ENCODE assay signal across 1 cellular context in genomic region chr13:29581666-29582065, GRCh38.
TF ChIP-seq lines count a peak whose summit lies in the region.

No MANE protein-coding gene starts in this region.

TF ChIP-seq in GM23338, 12 proteins besides CTCF, POLR2A, EP300 and RAD21 (continued from another document):
- TF ChIP-seq, protein P1, sequence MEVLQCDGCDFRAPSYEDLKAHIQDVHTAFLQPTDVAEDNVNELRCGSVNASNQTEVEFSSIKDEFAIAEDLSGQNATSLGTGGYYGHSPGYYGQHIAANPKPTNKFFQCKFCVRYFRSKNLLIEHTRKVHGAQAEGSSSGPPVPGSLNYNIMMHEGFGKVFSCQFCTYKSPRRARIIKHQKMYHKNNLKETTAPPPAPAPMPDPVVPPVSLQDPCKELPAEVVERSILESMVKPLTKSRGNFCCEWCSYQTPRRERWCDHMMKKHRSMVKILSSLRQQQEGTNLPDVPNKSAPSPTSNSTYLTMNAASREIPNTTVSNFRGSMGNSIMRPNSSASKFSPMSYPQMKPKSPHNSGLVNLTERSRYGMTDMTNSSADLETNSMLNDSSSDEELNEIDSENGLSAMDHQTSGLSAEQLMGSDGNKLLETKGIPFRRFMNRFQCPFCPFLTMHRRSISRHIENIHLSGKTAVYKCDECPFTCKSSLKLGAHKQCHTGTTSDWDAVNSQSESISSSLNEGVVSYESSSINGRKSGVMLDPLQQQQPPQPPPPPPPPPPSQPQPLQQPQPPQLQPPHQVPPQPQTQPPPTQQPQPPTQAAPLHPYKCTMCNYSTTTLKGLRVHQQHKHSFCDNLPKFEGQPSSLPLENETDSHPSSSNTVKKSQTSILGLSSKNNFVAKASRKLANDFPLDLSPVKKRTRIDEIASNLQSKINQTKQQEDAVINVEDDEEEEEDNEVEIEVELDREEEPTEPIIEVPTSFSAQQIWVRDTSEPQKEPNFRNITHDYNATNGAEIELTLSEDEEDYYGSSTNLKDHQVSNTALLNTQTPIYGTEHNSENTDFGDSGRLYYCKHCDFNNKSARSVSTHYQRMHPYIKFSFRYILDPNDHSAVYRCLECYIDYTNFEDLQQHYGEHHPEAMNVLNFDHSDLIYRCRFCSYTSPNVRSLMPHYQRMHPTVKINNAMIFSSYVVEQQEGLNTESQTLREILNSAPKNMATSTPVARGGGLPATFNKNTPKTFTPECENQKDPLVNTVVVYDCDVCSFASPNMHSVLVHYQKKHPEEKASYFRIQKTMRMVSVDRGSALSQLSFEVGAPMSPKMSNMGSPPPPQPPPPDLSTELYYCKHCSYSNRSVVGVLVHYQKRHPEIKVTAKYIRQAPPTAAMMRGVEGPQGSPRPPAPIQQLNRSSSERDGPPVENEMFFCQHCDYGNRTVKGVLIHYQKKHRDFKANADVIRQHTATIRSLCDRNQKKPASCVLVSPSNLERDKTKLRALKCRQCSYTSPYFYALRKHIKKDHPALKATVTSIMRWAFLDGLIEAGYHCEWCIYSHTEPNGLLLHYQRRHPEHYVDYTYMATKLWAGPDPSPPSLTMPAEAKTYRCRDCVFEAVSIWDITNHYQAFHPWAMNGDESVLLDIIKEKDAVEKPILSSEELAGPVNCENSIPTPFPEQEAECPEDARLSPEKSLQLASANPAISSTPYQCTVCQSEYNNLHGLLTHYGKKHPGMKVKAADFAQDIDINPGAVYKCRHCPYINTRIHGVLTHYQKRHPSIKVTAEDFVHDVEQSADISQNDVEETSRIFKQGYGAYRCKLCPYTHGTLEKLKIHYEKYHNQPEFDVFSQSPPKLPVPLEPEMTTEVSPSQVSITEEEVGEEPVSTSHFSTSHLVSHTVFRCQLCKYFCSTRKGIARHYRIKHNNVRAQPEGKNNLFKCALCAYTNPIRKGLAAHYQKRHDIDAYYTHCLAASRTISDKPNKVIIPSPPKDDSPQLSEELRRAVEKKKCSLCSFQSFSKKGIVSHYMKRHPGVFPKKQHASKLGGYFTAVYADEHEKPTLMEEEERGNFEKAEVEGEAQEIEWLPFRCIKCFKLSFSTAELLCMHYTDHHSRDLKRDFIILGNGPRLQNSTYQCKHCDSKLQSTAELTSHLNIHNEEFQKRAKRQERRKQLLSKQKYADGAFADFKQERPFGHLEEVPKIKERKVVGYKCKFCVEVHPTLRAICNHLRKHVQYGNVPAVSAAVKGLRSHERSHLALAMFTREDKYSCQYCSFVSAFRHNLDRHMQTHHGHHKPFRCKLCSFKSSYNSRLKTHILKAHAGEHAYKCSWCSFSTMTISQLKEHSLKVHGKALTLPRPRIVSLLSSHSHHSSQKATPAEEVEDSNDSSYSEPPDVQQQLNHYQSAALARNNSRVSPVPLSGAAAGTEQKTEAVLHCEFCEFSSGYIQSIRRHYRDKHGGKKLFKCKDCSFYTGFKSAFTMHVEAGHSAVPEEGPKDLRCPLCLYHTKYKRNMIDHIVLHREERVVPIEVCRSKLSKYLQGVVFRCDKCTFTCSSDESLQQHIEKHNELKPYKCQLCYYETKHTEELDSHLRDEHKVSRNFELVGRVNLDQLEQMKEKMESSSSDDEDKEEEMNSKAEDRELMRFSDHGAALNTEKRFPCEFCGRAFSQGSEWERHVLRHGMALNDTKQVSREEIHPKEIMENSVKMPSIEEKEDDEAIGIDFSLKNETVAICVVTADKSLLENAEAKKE (CRISPR knock-in tag; IDR thresholded peaks at IDR 0.05): no peak
- TF ChIP-seq EZH2 (IDR thresholded peaks at IDR 0.05; ENCODE audit: low read depth, unreplicated experiment) (no peak), ETS1 (IDR thresholded peaks at IDR 0.05) (no peak)
